Comparison of ENCODE assay signal across 3 cellular contexts in the genomic region with DNA sequence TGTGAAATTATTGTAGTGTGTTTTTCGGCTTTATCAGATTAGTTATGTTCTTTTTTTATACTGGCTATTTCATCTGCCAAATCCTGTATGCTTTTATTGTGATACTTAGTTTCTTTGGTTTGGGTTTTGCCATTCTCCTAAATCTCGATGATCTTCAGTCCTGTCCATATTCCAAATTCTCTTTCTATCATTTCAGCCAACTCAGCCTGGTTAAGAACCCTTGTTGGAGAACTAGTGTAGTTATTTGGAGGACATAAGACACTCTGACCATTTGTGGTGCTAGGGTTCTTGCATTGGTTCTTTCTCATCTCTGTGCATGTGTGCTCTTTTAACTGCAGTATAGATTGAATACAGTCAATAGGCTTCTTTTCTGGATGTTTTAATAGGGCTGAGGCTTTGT.
"Had no signal": no experiment of that assay in that cellular context is flagged by ENCODE, and none has a peak within 500 bp of the region (broad histone marks: within the 10 kb centered on the region; RNA-seq: fewer than 3 reads in every experiment).

No MANE protein-coding gene starts in this region.

- DNase-seq: GDM1, GF-D8 had no signal

- H3K4me3 ChIP-seq: GM12878 had no signal
